22 cellular contexts compared by ENCODE assay signal in the genomic region with DNA sequence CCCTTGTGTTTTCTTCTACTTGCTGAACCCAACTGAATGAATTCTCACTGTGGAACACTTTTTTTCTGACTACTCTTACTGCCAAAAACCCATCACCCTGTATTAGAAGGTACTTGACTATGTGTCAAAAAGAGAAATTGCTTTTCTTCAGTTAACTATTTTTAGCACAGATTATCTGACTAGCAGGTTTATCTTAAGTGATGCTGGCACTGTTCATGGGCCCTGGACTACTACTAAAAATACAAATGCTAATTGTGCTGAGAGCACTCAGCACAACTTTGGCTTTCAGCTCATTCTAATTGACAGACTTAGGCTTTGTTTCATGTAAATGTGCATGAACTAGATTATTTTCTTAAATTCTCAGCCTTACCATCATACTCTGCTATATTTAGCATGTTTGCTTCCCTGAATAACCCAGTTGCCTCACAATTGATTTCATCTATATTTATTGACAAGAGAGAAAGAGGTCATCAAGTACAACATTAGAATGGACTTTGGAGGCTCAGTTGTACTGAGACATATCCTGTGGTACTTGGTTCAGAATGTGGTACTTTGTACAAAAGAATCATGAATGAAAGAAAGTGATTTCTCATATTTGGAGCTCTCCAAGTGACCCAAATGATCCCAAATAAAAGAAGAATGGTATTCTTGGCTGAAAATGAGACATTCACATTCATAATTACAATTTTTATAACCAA.
"Had no signal": no experiment of that assay in that cellular context is flagged by ENCODE, and none has a peak within 500 bp of the region (broad histone marks: within the 10 kb centered on the region; RNA-seq: fewer than 3 reads in every experiment).

No MANE protein-coding gene starts in this region.

- H3K9me3 ChIP-seq: psoas muscle, right lobe of liver, tibial nerve had no signal

- DNase-seq: activated B cell treated with CpG ODN at 0.5 μM for 24 hours; activated CD4-positive, alpha-beta T cell treated with anti-CD3 and anti-CD28 coated beads, Interleukin-2, amount 50 U/mL, for 1 hour; activated CD8-positive, alpha-beta T cell treated with anti-CD3 and anti-CD28 coated beads for 36 hours; activated gamma-delta T cell treated with Interleukin-2 at 50 U/mL for 16 hours; activated naive CD4-positive, alpha-beta T cell treated with anti-CD3 and anti-CD28 coated beads, Interleukin-2, amount 50 U/mL, for 16 hours; activated T-cell treated with anti-CD3 and anti-CD28 coated beads, Interleukin-2, amount 50 U/mL, for 4 hours; amniotic stem cell; cortex of kidney; effector memory CD8-positive, alpha-beta T cell; erythroblast; mammary epithelial cell; naive B cell; occipital lobe; psoas muscle; right lobe of liver; stimulated activated CD4-positive, alpha-beta T cell treated with anti-CD3 and anti-CD28 coated beads, Interleukin-2, amount 100 ng/mL, for 48 hours; stimulated activated naive CD4-positive, alpha-beta T cell treated with Interleukin-2 at 50 U/mL for 16 hours; T-helper 1 cell had no signal

- H3K4me3 ChIP-seq: neural progenitor cell, psoas muscle, right lobe of liver, tibial nerve had no signal

- ATAC-seq: activated CD8-positive, alpha-beta T cell treated with anti-CD3 and anti-CD28 coated beads for 36 hours; activated T-cell treated with anti-CD3 and anti-CD28 coated beads, Interleukin-2, amount 50 U/mL, for 4 hours; activated T-helper 17 cell treated with anti-CD3 and anti-CD28 coated beads, Interleukin-2, amount 50 U/mL, for 72 hours; effector memory CD8-positive, alpha-beta T cell; psoas muscle; right lobe of liver had no signal

- H3K27ac ChIP-seq: neural progenitor cell, parathyroid adenoma, psoas muscle, right lobe of liver, tibial nerve had no signal

- H3K27me3 ChIP-seq: neural progenitor cell, right lobe of liver, tibial nerve had no signal

- H3K4me1 ChIP-seq: neural progenitor cell, parathyroid adenoma, psoas muscle, right lobe of liver, tibial nerve had no signal

- H3K36me3 ChIP-seq: neural progenitor cell, right lobe of liver, tibial nerve had no signal
